ENCODE assay signal across 12 cellular contexts in genomic region chr10:111856631-111857030, GRCh38.
DNase-seq lines count a peak whose midpoint lies in the region; ATAC-seq, FAIRE-seq and TF ChIP-seq lines count a peak whose summit lies in the region.
"Had no signal": no experiment of that assay in that cellular context is flagged by ENCODE, and none has a peak within 500 bp of the region (broad histone marks: within the 10 kb centered on the region; RNA-seq: fewer than 3 reads in every experiment).

No MANE protein-coding gene starts in this region.

- H3K27me3 Mint-ChIP-seq in WTC11 (ENCODE audit: low read depth) (no peaks in the 10 kb centered on the region), progenitor cell of endocrine pancreas (no peaks in the 10 kb centered on the region)
- H3K27me3 Mint-ChIP-seq: activated CD4-positive, alpha-beta T cell treated with anti-CD3 and anti-CD28 coated beads, Interleukin-2, amount 10 ng/mL, durations not matched to agents 24 days and 14 days had no signal

- H3K4me3 Mint-ChIP-seq in WTC11: no peak overlapping the region
- H3K4me3 Mint-ChIP-seq in progenitor cell of endocrine pancreas (ENCODE audit: low read depth): no peak overlapping the region
- H3K4me3 Mint-ChIP-seq: activated CD4-positive, alpha-beta T cell treated with anti-CD3 and anti-CD28 coated beads, Interleukin-2, amount 10 ng/mL, durations not matched to agents 24 days and 14 days had no signal

- DNase-seq in GM03348 (ENCODE audit: low spot score): peak; percentile 54
- no peak for DNase-seq in WTC11 (ENCODE audit: low spot score)
- peak; percentile 12 for DNase-seq in foreskin melanocyte
- DNase-seq in progenitor cell of endocrine pancreas (ENCODE audit: low spot score, unreplicated experiment): no peak
- no peak for DNase-seq in GM19239 (ENCODE audit: insufficient read length, low spot score)
- DNase-seq in urothelium cell line (ENCODE audit: low spot score): no peak
- no peak for DNase-seq in germinal center (ENCODE audit: low spot score)
- no peak for DNase-seq in GM20000 (ENCODE audit: low spot score)
- DNase-seq: activated CD4-positive, alpha-beta T cell treated with anti-CD3 and anti-CD28 coated beads, Interleukin-2, amount 10 ng/mL, durations not matched to agents 24 days and 14 days; brain microvascular endothelial cell; NCI-H187 treated with DMSO at 0.1 percent for 48 hours; T-helper 1 cell had no signal

- H3K4me1 Mint-ChIP-seq in WTC11: peaks cover 9% of the 10 kb centered on the region
- H3K4me1 Mint-ChIP-seq in progenitor cell of endocrine pancreas (ENCODE audit: low read depth): no peaks in the 10 kb centered on the region
- H3K4me1 Mint-ChIP-seq: activated CD4-positive, alpha-beta T cell treated with anti-CD3 and anti-CD28 coated beads, Interleukin-2, amount 10 ng/mL, durations not matched to agents 24 days and 14 days had no signal

- TF ChIP-seq CTCF in WTC11 (IDR thresholded peaks at IDR 0.05): peak; percentile 29; the same call in 1 of the 2 replicates
- peak; percentile 43 for TF ChIP-seq CTCF in progenitor cell of endocrine pancreas (IDR thresholded peaks at IDR 0.05; ENCODE audit: unreplicated experiment)
- TF ChIP-seq CTCF in GM20000 (IDR thresholded peaks at IDR 0.05; ENCODE audit: extremely low read depth, missing control alignments): no peak

- CTCF ChIA-PET in WTC11 (lab: Charles Lee): no interaction called here

- POLR2A ChIA-PET in WTC11 (lab: Charles Lee): no interaction called here

- H3K36me3 Mint-ChIP-seq in WTC11 (no peaks in the 10 kb centered on the region), progenitor cell of endocrine pancreas (ENCODE audit: insufficient read depth) (no peaks in the 10 kb centered on the region)

- H3K27ac Mint-ChIP-seq in WTC11 (no peak overlapping the region), progenitor cell of endocrine pancreas (no peak overlapping the region)
- H3K27ac Mint-ChIP-seq: activated CD4-positive, alpha-beta T cell treated with anti-CD3 and anti-CD28 coated beads, Interleukin-2, amount 10 ng/mL, durations not matched to agents 24 days and 14 days had no signal

- no peak for FAIRE-seq in GM19239 (lab: Jason Lieb, UNC)
- FAIRE-seq in urothelium cell line (lab: Jason Lieb, UNC): no peak

- peak; percentile 38; the same call in 1 of the 2 replicates for ATAC-seq in WTC11

- peaks cover 7% of the 10 kb centered on the region for H3K9me3 Mint-ChIP-seq in WTC11
- no peaks in the 10 kb centered on the region for H3K9me3 Mint-ChIP-seq in progenitor cell of endocrine pancreas (ENCODE audit: low read depth)
- H3K9me3 Mint-ChIP-seq: activated CD4-positive, alpha-beta T cell treated with anti-CD3 and anti-CD28 coated beads, Interleukin-2, amount 10 ng/mL, durations not matched to agents 24 days and 14 days had no signal

TF ChIP-seq in WTC11, 78 proteins besides CTCF, POLR2A, EP300 and RAD21:
- TF ChIP-seq FOXP4 (CRISPR knock-in tag; IDR thresholded peaks at IDR 0.05) (no peak), ZNF219 (CRISPR knock-in tag; IDR thresholded peaks at IDR 0.05; ENCODE audit: borderline replicate concordance) (no peak), FOXP1 (CRISPR knock-in tag; IDR thresholded peaks at IDR 0.05; ENCODE audit: borderline replicate concordance) (no peak), NFE2L1 (CRISPR knock-in tag; IDR thresholded peaks at IDR 0.05) (no peak), ZBTB21 (CRISPR knock-in tag; IDR thresholded peaks at IDR 0.05; ENCODE audit: borderline replicate concordance) (no peak), MYBL2 (CRISPR knock-in tag; IDR thresholded peaks at IDR 0.05) (no peak), CREB1 (CRISPR knock-in tag; IDR thresholded peaks at IDR 0.05) (no peak), EMX1 (CRISPR knock-in tag; IDR thresholded peaks at IDR 0.05) (no peak), NR2C2 (CRISPR knock-in tag; IDR thresholded peaks at IDR 0.05) (no peak), ZNF396 (CRISPR knock-in tag; IDR thresholded peaks at IDR 0.05; ENCODE audit: borderline replicate concordance) (no peak), PRDM15 (CRISPR knock-in tag; IDR thresholded peaks at IDR 0.05) (no peak), MLX (CRISPR knock-in tag; IDR thresholded peaks at IDR 0.05) (no peak)
TF ChIP-seq in WTC11: peak in this region for 0.

Comparison
In these comparisons a context has a peak if more than half of its experiments do, and no peak if none do; other contexts are left out.
1. DNase-seq: peak in GM03348 (single experiment) and foreskin melanocyte (single experiment); none in WTC11 (single experiment), progenitor cell of endocrine pancreas (single experiment), GM19239 (single experiment), urothelium cell line (single experiment), germinal center (single experiment) and GM20000 (single experiment).